Comparison of ENCODE assay signal across 8 cellular contexts in the genomic region with DNA sequence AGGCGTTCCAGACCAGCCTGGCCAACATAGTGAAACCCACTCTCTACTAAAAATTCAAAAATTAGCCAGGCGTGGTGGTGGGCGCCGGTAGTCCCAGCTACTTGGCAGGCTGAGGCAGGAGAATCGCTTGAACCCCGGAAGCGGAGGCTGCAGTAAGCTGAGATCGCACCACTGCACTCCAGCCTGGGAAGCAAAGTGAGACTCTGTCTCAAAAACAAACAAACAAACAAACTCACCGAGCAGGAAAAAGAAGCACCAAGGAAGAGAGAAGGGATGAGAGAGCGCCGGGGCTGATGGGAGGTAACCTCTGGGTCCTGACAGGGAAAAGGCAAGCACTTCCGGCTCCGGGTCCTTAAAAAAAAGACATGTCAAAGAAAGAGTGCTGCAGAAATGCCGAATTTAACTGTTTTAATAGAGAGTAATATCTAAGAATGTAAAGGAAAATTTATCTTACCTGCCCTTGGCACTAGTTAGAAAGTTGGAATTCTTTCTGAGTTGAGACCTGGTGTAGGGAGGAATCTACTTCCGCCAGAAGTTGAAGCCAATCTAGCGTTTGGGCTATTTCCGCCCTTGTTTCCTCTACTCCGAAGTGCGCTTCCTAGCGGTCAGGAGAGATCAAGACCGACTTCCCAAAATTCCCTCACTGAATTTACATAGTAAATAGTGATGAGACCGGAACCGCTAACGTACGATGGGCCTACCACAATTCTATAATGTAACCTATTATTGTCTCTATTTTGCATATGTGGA. TPM values are rescaled to one million over a fixed set of nuclear protein-coding genes. Genes with fewer than 3 reads are reported as not detected.
DNase-seq lines count a peak whose midpoint lies in the region; ATAC-seq and TF ChIP-seq lines count a peak whose summit lies in the region.

No MANE protein-coding gene starts in this region.

- intact Hi-C loops in transverse colon (cut with DNase I; ENCODE audit: low total_unique reads) = no loop called here

- H3K79me2 ChIP-seq in parathyroid adenoma = peaks cover 17% of the 10 kb centered on the region

- no peaks in the 10 kb centered on the region for H3K9me3 ChIP-seq in cardiac muscle cell (ENCODE audit: low read depth)
- no peaks in the 10 kb centered on the region for H3K9me3 ChIP-seq in parathyroid adenoma (ENCODE audit: control insufficient read depth, low read length)
- no peaks in the 10 kb centered on the region for H3K9me3 ChIP-seq in transverse colon

- H3K4me3 ChIP-seq in GM12865 (ENCODE audit: low read depth, low read length) (peak overlapping the region; percentile 87), cardiac muscle cell (peak overlapping the region; percentile 85), parathyroid adenoma (ENCODE audit: low read depth, low read length) (peak overlapping the region; percentile 69), transverse colon (peak overlapping the region; percentile 72 to 95 (median 88))

- ATAC-seq in HG02623 (IDR thresholded peaks at IDR 0.05; ENCODE audit: unreplicated experiment) = peak; percentile 82
- peak; percentile 79 for ATAC-seq in activated naive CD8-positive, alpha-beta T cell treated with anti-CD3 and anti-CD28 coated beads, Interleukin-2, amount 50 U/mL, for 24 hours

- 0 to 1% methylated on average over 13 to 25 of the region's 25 CpGs for WGBS in transverse colon (ENCODE audit: low coverage in 1 of 2), 2 donors

- H3K4me2 ChIP-seq in parathyroid adenoma (ENCODE audit: low read length) = peak overlapping the region; percentile 92

- peak overlapping the region; percentile 98 for H3K4me3 Mint-ChIP-seq in activated naive CD8-positive, alpha-beta T cell treated with anti-CD3 and anti-CD28 coated beads, Interleukin-2, amount 50 U/mL, for 24 hours

- H3K4me1 Mint-ChIP-seq in activated naive CD8-positive, alpha-beta T cell treated with anti-CD3 and anti-CD28 coated beads, Interleukin-2, amount 50 U/mL, for 24 hours = peaks cover 37% of the 10 kb centered on the region

- H3K27ac ChIP-seq in cardiac muscle cell (peak overlapping the region; percentile 83), parathyroid adenoma (peak overlapping the region; percentile 75), transverse colon (peak overlapping the region; percentile 86 to 91 (median 88))

- peak overlapping the region; percentile 63 for H2AFZ ChIP-seq in parathyroid adenoma

- peak overlapping the region; percentile 28 for H3K9ac ChIP-seq in parathyroid adenoma

- H3K27me3 Mint-ChIP-seq in activated naive CD8-positive, alpha-beta T cell treated with anti-CD3 and anti-CD28 coated beads, Interleukin-2, amount 50 U/mL, for 24 hours = no peaks in the 10 kb centered on the region

- H3K27me3 ChIP-seq in cardiac muscle cell (no peaks in the 10 kb centered on the region), parathyroid adenoma (ENCODE audit: control insufficient read depth, insufficient read depth, low read length) (no peaks in the 10 kb centered on the region), transverse colon (no peaks in the 10 kb centered on the region)

- H3K9me3 Mint-ChIP-seq in activated naive CD8-positive, alpha-beta T cell treated with anti-CD3 and anti-CD28 coated beads, Interleukin-2, amount 50 U/mL, for 24 hours = no peaks in the 10 kb centered on the region

- in situ Hi-C loops in transverse colon (cut with MboI; ENCODE audit: low pct_ligation_motif_present in 1 of 4, low pct_unique_long_range_greater_than_20kb in 1 of 4, low sequenced_read_pairs in 3 of 4) = no loop called here

- TF ChIP-seq EP300 in transverse colon (IDR thresholded peaks at IDR 0.05; ENCODE audit: low read depth) = no peak

- no peak for TF ChIP-seq POLR2A in transverse colon (IDR thresholded peaks at IDR 0.05)

- no peaks in the 10 kb centered on the region for H3K36me3 ChIP-seq in cardiac muscle cell
- no peaks in the 10 kb centered on the region for H3K36me3 ChIP-seq in parathyroid adenoma (ENCODE audit: control insufficient read depth, insufficient read depth, low read length)
- no peaks in the 10 kb centered on the region for H3K36me3 ChIP-seq in transverse colon

- H3K4me1 ChIP-seq in cardiac muscle cell (ENCODE audit: low read depth) (peaks cover 7% of the 10 kb centered on the region), parathyroid adenoma (peaks cover 11% of the 10 kb centered on the region), transverse colon (peaks cover 0 to 18% (median 12%) of the 10 kb centered on the region in 4 donors)

- H3K27ac Mint-ChIP-seq in activated naive CD8-positive, alpha-beta T cell treated with anti-CD3 and anti-CD28 coated beads, Interleukin-2, amount 50 U/mL, for 24 hours = peak overlapping the region; percentile 99

- peaks cover 22% of the 10 kb centered on the region for H3K36me3 Mint-ChIP-seq in activated naive CD8-positive, alpha-beta T cell treated with anti-CD3 and anti-CD28 coated beads, Interleukin-2, amount 50 U/mL, for 24 hours (ENCODE audit: low read depth)

- DNase-seq in GM12865 (ENCODE audit: low read depth) (peak; percentile 96), NCI-H1092 treated with DMSO at 0.1 percent for 48 hours (lab: John Stamatoyannopoulos, UW) (peak; percentile 96), SKM-1 treated with dmso at 0.1 percent for 144 hours (lab: John Stamatoyannopoulos, UW; ENCODE audit: unreplicated experiment) (peak; percentile 97), cardiac muscle cell (ENCODE audit: low read depth in 1 of 2, low spot score in 1 of 2) (peak; percentile 92 to 98), transverse colon (peak; percentile 92)
- DNase-seq in activated naive CD8-positive, alpha-beta T cell treated with anti-CD3 and anti-CD28 coated beads, Interleukin-2, amount 50 U/mL, for 24 hours = peak; percentile 75

- TF ChIP-seq CTCF in GM12865 (IDR thresholded peaks at IDR 0.05; ENCODE audit: insufficient read depth, low read depth, low read length, missing control alignments) (peak; percentile 84), cardiac muscle cell (IDR thresholded peaks at IDR 0.05; ENCODE audit: low read depth, low read length) (peak; percentile 78), parathyroid adenoma (IDR thresholded peaks at IDR 0.05) (peak; percentile 93), transverse colon (IDR thresholded peaks at IDR 0.05) (peak; percentile 72 to 90 (median 79))

RNA-seq across cellular contexts. Expression of a gene that starts 29.1 kb away (rescaled TPM):
- total RNA-seq in cardiac muscle cell (0.48 and 0.85 TPM in 2 replicates), transverse colon (under 1 TPM in 2 of 4 donors, not detected in 2; 0.14 to 0.32 TPM)
- polyA plus RNA-seq in cardiac muscle cell = 0.49 and 1.7 TPM in 2 replicates

RNA-seq across cellular contexts. Expression of a gene that starts 40.4 kb away (rescaled TPM):
- total RNA-seq in cardiac muscle cell (16.2 and 30.0 TPM in 2 replicates), transverse colon (10 to 100 TPM; 15.0 to 34.4 (median 30.4) TPM)
- 39.8 and 60.8 TPM in 2 replicates for polyA plus RNA-seq in cardiac muscle cell

RNA-seq across cellular contexts. Expression of a gene that starts 40.7 kb away (rescaled TPM):
- total RNA-seq in cardiac muscle cell = 28.3 and 31.5 TPM in 2 replicates
- 21.9 and 40.0 TPM in 2 replicates for polyA plus RNA-seq in cardiac muscle cell
- 10 to 100 TPM; 15.0 to 77.6 (median 16.7) TPM for total RNA-seq in transverse colon

Comparison
In these comparisons a context has a peak if more than half of its experiments do, and no peak if none do; other contexts are left out.
1. Peak in every context shown above with its lines: DNase-seq, ATAC-seq, H3K4me3 ChIP-seq and H3K27ac ChIP-seq.